Comparison of ENCODE assay signal across 17 cellular contexts in genomic region chr1:181148636-181149035, GRCh38.
DNase-seq lines count a peak whose midpoint lies in the region; ATAC-seq lines count a peak whose summit lies in the region.
"Had no signal": no experiment of that assay in that cellular context is flagged by ENCODE, and none has a peak within 500 bp of the region (broad histone marks: within the 10 kb centered on the region; RNA-seq: fewer than 3 reads in every experiment).

No MANE protein-coding gene starts in this region.

- no peaks in the 10 kb centered on the region for H3K27me3 ChIP-seq in CD4-positive, alpha-beta memory T cell (ENCODE audit: insufficient read depth, low read length)
- H3K27me3 ChIP-seq in naive thymus-derived CD4-positive, alpha-beta T cell (ENCODE audit: control insufficient read depth in 2 of 2, insufficient read depth in 2 of 2, low read length in 2 of 2), result no peaks in the 10 kb centered on the region
- H3K27me3 ChIP-seq: stomach, vagina had no signal

- DNase-seq in activated CD4-positive, alpha-beta T cell treated with anti-CD3 and anti-CD28 coated beads for 36 hours, result no peak
- no peak for DNase-seq in activated CD4-positive, alpha-beta T cell treated with anti-CD3 and anti-CD28 coated beads for 4 hours
- no peak for DNase-seq in CD4-positive, alpha-beta memory T cell
- no peak for DNase-seq in naive thymus-derived CD4-positive, alpha-beta T cell
- DNase-seq in NCI-H82 (lab: John Stamatoyannopoulos, UW) (no peak), SIG-M5 (lab: John Stamatoyannopoulos, UW) (no peak)
- no peak for DNase-seq in stimulated activated naive CD4-positive, alpha-beta T cell (lab: John Stamatoyannopoulos, UW)
- DNase-seq: activated CD8-positive, alpha-beta memory T cell treated with anti-CD3 and anti-CD28 coated beads, Interleukin-2, amount 50 U/mL, for 4 hours; caudate nucleus; NCI-H1092 treated with DMSO at 0.1 percent for 48 hours; NCI-H69; stimulated activated CD4-positive, alpha-beta T cell treated with anti-CD3 and anti-CD28 coated beads, Interleukin-15, amount 100 ng/mL, for 24 hours; stomach had no signal

- H3K4me3 Mint-ChIP-seq in activated CD4-positive, alpha-beta T cell treated with anti-CD3 and anti-CD28 coated beads for 36 hours, result no peak overlapping the region
- peak overlapping the region in 6 of 8 donors; percentile 7 to 91 (median 64) for H3K4me3 Mint-ChIP-seq in CD4-positive, alpha-beta memory T cell
- peak overlapping the region; percentile 60 for H3K4me3 Mint-ChIP-seq in activated T-helper 17 cell treated with anti-CD3 and anti-CD28 coated beads, Interleukin-2, amount 50 U/mL, for 72 hours
- H3K4me3 Mint-ChIP-seq in naive thymus-derived CD4-positive, alpha-beta T cell, result peak overlapping the region in 9 of 10 donors; percentile 64 to 92 (median 71)

- H3K36me3 Mint-ChIP-seq in activated CD4-positive, alpha-beta T cell treated with anti-CD3 and anti-CD28 coated beads for 36 hours (ENCODE audit: low read depth), result no peaks in the 10 kb centered on the region
- H3K36me3 Mint-ChIP-seq in CD4-positive, alpha-beta memory T cell, result no peaks in the 10 kb centered on the region
- H3K36me3 Mint-ChIP-seq in activated T-helper 17 cell treated with anti-CD3 and anti-CD28 coated beads, Interleukin-2, amount 50 U/mL, for 72 hours (ENCODE audit: low read depth), result no peaks in the 10 kb centered on the region
- H3K36me3 Mint-ChIP-seq in naive thymus-derived CD4-positive, alpha-beta T cell, result peaks cover 0 to 31% (median 5%) of the 10 kb centered on the region in 5 donors

- peaks cover 3% of the 10 kb centered on the region for H3K27me3 Mint-ChIP-seq in activated CD4-positive, alpha-beta T cell treated with anti-CD3 and anti-CD28 coated beads for 36 hours
- H3K27me3 Mint-ChIP-seq in CD4-positive, alpha-beta memory T cell, result no peaks in the 10 kb centered on the region
- no peaks in the 10 kb centered on the region for H3K27me3 Mint-ChIP-seq in activated T-helper 17 cell treated with anti-CD3 and anti-CD28 coated beads, Interleukin-2, amount 50 U/mL, for 72 hours
- H3K27me3 Mint-ChIP-seq in naive thymus-derived CD4-positive, alpha-beta T cell, result peaks cover 0 to 28% (median 0%) of the 10 kb centered on the region in 5 donors

- intact Hi-C loops in activated CD4-positive, alpha-beta T cell treated with anti-CD3 and anti-CD28 coated beads for 36 hours (cut with DNase I, micrococcal nuclease), result loop anchor here (2.0 to 10.0 kb wide), 3 partner anchors 18 to 514 kb away; partner anchors contain the start of gene XPR1 (in 2 of the 2)
- intact Hi-C loops in CD4-positive, alpha-beta memory T cell (cut with micrococcal nuclease), result loop anchor here (1.0 kb wide), 2 partner anchors 11 to 18 kb away; no protein-coding TSS in a partner anchor
- intact Hi-C loops in naive thymus-derived CD4-positive, alpha-beta T cell (cut with micrococcal nuclease), result loop anchor here (1.0 to 10.0 kb wide), 7 partner anchors 11 to 646 kb away; partner anchors contain the start of genes ACBD6 (in 2 of the 2), IER5 (in 1 of the 2) and XPR1 (in 1 of the 2)

- H3K36me3 ChIP-seq in CD4-positive, alpha-beta memory T cell (ENCODE audit: insufficient read depth, low read length), result no peaks in the 10 kb centered on the region
- no peaks in the 10 kb centered on the region for H3K36me3 ChIP-seq in naive thymus-derived CD4-positive, alpha-beta T cell (ENCODE audit: control insufficient read depth in 2 of 3, insufficient read depth in 3 of 3, low read length in 3 of 3)
- H3K36me3 ChIP-seq: stomach, vagina had no signal

- H3K4me3 ChIP-seq in CD4-positive, alpha-beta memory T cell (ENCODE audit: low read length in 2 of 2), result no peak overlapping the region
- no peak overlapping the region for H3K4me3 ChIP-seq in naive thymus-derived CD4-positive, alpha-beta T cell (ENCODE audit: low read length)
- H3K4me3 ChIP-seq: stomach, vagina had no signal

- H3K4me1 ChIP-seq in CD4-positive, alpha-beta memory T cell (ENCODE audit: insufficient read depth, low read length), result peaks cover 53% of the 10 kb centered on the region
- peaks cover 34 to 41% of the 10 kb centered on the region in 2 donors for H3K4me1 ChIP-seq in naive thymus-derived CD4-positive, alpha-beta T cell (ENCODE audit: control insufficient read depth in 2 of 2, insufficient read depth in 2 of 2, low read length in 2 of 2)

- POLR2A ChIA-PET in activated CD4-positive, alpha-beta T cell treated with anti-CD3 and anti-CD28 coated beads for 36 hours (lab: Charles Lee), result no interaction called here
- POLR2A ChIA-PET in CD4-positive, alpha-beta memory T cell (lab: Charles Lee; ENCODE audit: partially characterized antibody), result interaction anchor here (1.3 to 6.7 kb wide), 7 partner anchors 7 to 248 kb away, joined by 4 to 81 read pairs (median 19); partner anchors contain the start of genes IER5 and MR1
- POLR2A ChIA-PET in naive thymus-derived CD4-positive, alpha-beta T cell (lab: Charles Lee), result interaction anchor here (0.6 to 16.7 kb wide), 6 partner anchors 8 to 125 kb away, joined by 3 to 176 read pairs (median 12); partner anchors contain the start of genes IER5, MR1 and STX6

- no peaks in the 10 kb centered on the region for H3K9me3 ChIP-seq in CD4-positive, alpha-beta memory T cell (ENCODE audit: control insufficient read depth in 1 of 2, low read length in 2 of 2)
- H3K9me3 ChIP-seq in naive thymus-derived CD4-positive, alpha-beta T cell (ENCODE audit: control insufficient read depth in 2 of 3, low read length in 3 of 3), result no peaks in the 10 kb centered on the region
- H3K9me3 ChIP-seq: stomach, vagina had no signal

- no peak for ATAC-seq in activated CD4-positive, alpha-beta T cell treated with anti-CD3 and anti-CD28 coated beads for 36 hours
- no peak for ATAC-seq in activated T-helper 17 cell treated with anti-CD3 and anti-CD28 coated beads, Interleukin-2, amount 50 U/mL, for 72 hours (replicated peaks)
- ATAC-seq in naive thymus-derived CD4-positive, alpha-beta T cell, result no peak
- ATAC-seq: Panc1 had no signal

- CTCF ChIA-PET in activated CD4-positive, alpha-beta T cell treated with anti-CD3 and anti-CD28 coated beads for 36 hours (lab: Charles Lee), result interaction anchor here (0.8 to 1.0 kb wide), 3 partner anchors 17 to 126 kb away, joined by 3 to 5 read pairs (median 4); partner anchors contain the start of gene STX6
- CTCF ChIA-PET in CD4-positive, alpha-beta memory T cell (lab: Charles Lee; ENCODE audit: partially characterized antibody), result interaction anchor here (0.9 to 15.6 kb wide), 6 partner anchors 7 to 111 kb away, joined by 3 to 311 read pairs (median 14); partner anchors contain the start of gene IER5
- CTCF ChIA-PET in naive thymus-derived CD4-positive, alpha-beta T cell (lab: Charles Lee), result interaction anchor here (0.6 to 4.2 kb wide), 5 partner anchors 14 to 1642 kb away, joined by 3 to 32 read pairs (median 7); no protein-coding TSS in a partner anchor

- no peak overlapping the region for H3K27ac ChIP-seq in CD4-positive, alpha-beta memory T cell (ENCODE audit: low read depth, low read length)
- no peak overlapping the region for H3K27ac ChIP-seq in naive thymus-derived CD4-positive, alpha-beta T cell (ENCODE audit: low read depth, low read length)
- H3K27ac ChIP-seq: vagina, VCaP had no signal

- no peaks in the 10 kb centered on the region for H3K9me3 Mint-ChIP-seq in activated CD4-positive, alpha-beta T cell treated with anti-CD3 and anti-CD28 coated beads for 36 hours (ENCODE audit: low read depth)
- H3K9me3 Mint-ChIP-seq in CD4-positive, alpha-beta memory T cell, result peaks cover 0 to 2% (median 0%) of the 10 kb centered on the region in 8 donors
- no peaks in the 10 kb centered on the region for H3K9me3 Mint-ChIP-seq in activated T-helper 17 cell treated with anti-CD3 and anti-CD28 coated beads, Interleukin-2, amount 50 U/mL, for 72 hours
- peaks cover 0 to 11% (median 0%) of the 10 kb centered on the region in 11 donors for H3K9me3 Mint-ChIP-seq in naive thymus-derived CD4-positive, alpha-beta T cell

- peaks cover 50% of the 10 kb centered on the region for H3K4me1 Mint-ChIP-seq in activated CD4-positive, alpha-beta T cell treated with anti-CD3 and anti-CD28 coated beads for 36 hours
- peaks cover 41 to 64% (median 55%) of the 10 kb centered on the region in 4 donors for H3K4me1 Mint-ChIP-seq in CD4-positive, alpha-beta memory T cell
- peaks cover 38% of the 10 kb centered on the region for H3K4me1 Mint-ChIP-seq in activated T-helper 17 cell treated with anti-CD3 and anti-CD28 coated beads, Interleukin-2, amount 50 U/mL, for 72 hours
- peaks cover 54 to 84% (median 67%) of the 10 kb centered on the region in 7 donors for H3K4me1 Mint-ChIP-seq in naive thymus-derived CD4-positive, alpha-beta T cell

- peak overlapping the region; percentile 38 for H3K27ac Mint-ChIP-seq in activated CD4-positive, alpha-beta T cell treated with anti-CD3 and anti-CD28 coated beads for 36 hours
- H3K27ac Mint-ChIP-seq in CD4-positive, alpha-beta memory T cell, result peak overlapping the region; percentile 6 to 98 (median 85)
- H3K27ac Mint-ChIP-seq in activated T-helper 17 cell treated with anti-CD3 and anti-CD28 coated beads, Interleukin-2, amount 50 U/mL, for 72 hours, result peak overlapping the region; percentile 68
- peak overlapping the region; percentile 0 to 97 (median 93) for H3K27ac Mint-ChIP-seq in naive thymus-derived CD4-positive, alpha-beta T cell

Comparison
In these comparisons a context has a peak if more than half of its experiments do, and no peak if none do; other contexts are left out.
1. H3K27ac Mint-ChIP-seq: peak in every context shown above with its lines; median percentile 93 in naive thymus-derived CD4-positive, alpha-beta T cell; 85 in CD4-positive, alpha-beta memory T cell; 68 in activated T-helper 17 cell treated with anti-CD3 and anti-CD28 coated beads, Interleukin-2, amount 50 U/mL, for 72 hours; 38 in activated CD4-positive, alpha-beta T cell treated with anti-CD3 and anti-CD28 coated beads for 36 hours.